ENCODE assay signal across 1 cellular context in the genomic region with DNA sequence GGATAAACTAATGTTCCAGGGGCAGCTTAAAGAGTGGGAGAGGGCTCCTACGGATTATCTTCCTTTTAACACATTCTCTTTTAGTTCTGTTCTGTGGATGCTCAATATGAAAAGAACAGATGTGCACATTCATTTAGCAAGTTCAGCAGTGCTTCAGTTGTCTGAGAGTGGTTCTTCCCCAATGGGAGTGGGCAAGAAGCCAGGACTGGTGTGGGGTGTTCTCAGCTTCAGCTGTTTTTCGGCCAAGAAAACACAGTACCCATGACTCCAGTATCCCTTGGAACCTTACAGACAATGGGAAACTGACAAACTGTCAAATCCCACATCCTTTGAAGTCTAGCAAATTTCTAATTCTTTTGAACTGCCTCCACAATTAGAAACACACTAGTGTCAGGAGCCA.
TF ChIP-seq lines count a peak whose summit lies in the region.

No MANE protein-coding gene starts in this region.

TF ChIP-seq in IMR-90, 13 proteins besides CTCF, POLR2A, EP300 and RAD21 (continued from another document):
- no peak for TF ChIP-seq MXI1 (IDR thresholded peaks at IDR 0.05; ENCODE audit: borderline replicate concordance, low read depth, low read length)
- TF ChIP-seq FOS (IDR thresholded peaks at IDR 0.05; ENCODE audit: low read depth, low read length) = no peak
TF ChIP-seq in IMR-90: peak in this region for 0.
